Comparison of ENCODE assay signal across 1 cellular context in the genomic region with DNA sequence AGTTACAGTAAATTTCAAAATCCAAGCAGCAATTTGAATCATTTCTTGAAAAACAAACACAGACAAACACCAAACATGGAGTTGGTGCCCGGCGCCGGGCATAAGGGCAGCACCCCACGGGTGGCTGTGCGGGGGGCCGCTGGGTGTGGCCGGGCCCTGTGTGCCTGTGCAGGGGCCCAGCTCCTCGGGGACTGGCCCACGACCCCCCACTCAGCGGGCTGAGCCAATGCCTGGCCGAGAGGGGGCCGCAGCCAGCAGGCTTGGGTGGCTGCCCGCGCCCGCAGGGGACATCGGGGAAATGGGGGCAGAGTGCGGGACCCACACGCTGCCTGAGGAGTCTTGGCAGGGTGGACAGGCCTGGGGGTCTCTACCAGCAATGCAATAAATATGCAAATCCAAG.
TF ChIP-seq lines count a peak whose summit lies in the region.

No MANE protein-coding gene starts in this region.

TF ChIP-seq in endothelial cell of umbilical vein, 7 proteins besides CTCF, POLR2A, EP300 and RAD21:
- TF ChIP-seq FOS (IDR thresholded peaks at IDR 0.05; ENCODE audit: borderline replicate concordance, insufficient read depth, low read length) (no peak), JUN (IDR thresholded peaks at IDR 0.05; ENCODE audit: borderline replicate concordance, insufficient read depth, insufficient read length, low read depth) (no peak), POLR2AphosphoS5 (IDR thresholded peaks at IDR 0.05; ENCODE audit: insufficient read depth, low read depth, low read length) (no peak), EZH2 (IDR thresholded peaks at IDR 0.05; ENCODE audit: borderline replicate concordance, low read depth, low read length, severe bottlenecking) (no peak), MYC (IDR thresholded peaks at IDR 0.05; ENCODE audit: low read depth, low read length) (no peak), GATA2 (IDR thresholded peaks at IDR 0.05; ENCODE audit: insufficient read depth, insufficient read length, low read depth, low read length) (no peak)
- TF ChIP-seq, protein P1, sequence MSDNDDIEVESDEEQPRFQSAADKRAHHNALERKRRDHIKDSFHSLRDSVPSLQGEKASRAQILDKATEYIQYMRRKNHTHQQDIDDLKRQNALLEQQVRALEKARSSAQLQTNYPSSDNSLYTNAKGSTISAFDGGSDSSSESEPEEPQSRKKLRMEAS (IDR thresholded peaks at IDR 0.05; ENCODE audit: insufficient read depth, insufficient read length) = no peak
